ENCODE assay signal across 11 cellular contexts in the genomic region with DNA sequence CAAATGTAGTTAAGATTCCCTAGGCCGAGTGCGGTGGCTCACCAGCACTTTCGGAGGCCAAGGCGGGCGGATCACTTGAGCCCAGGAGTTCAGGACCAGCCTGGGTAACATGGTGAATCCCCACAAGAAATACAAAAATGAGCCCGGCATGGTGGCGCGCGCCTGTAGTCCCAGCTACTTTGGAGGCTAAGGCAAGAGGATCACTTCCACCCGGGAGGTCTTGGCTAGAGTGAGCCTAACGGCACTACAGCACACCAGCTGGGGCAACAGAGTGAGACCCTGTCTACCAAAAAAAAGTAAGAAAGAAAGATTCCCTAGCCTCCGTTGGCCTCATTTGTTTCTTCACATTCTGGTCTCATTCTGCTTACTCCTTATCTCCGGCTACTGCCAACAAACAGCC. TPM values are rescaled to one million over a fixed set of nuclear protein-coding genes. Genes with fewer than 3 reads are reported as not detected.
A peak's percentile ranks its signal among the peaks of the same experiment; 100 is the strongest.
DNase-seq lines count a peak whose midpoint lies in the region; ATAC-seq, FAIRE-seq and TF ChIP-seq lines count a peak whose summit lies in the region.
"Had no signal": no experiment of that assay in that cellular context is flagged by ENCODE, and none has a peak within 500 bp of the region (broad histone marks: within the 10 kb centered on the region; RNA-seq: fewer than 3 reads in every experiment).

No MANE protein-coding gene starts in this region.

- H4K91ac ChIP-seq in trophoblast cell (ENCODE audit: low read depth, low read length) = no peak overlapping the region

- WGBS in SK-N-SH (ENCODE audit: low lambda C conversion rate) = 93% methylated on average over 13 of the region's 13 CpGs
- WGBS in trophoblast cell (ENCODE audit: extremely low coverage, insufficient coverage, insufficient read length) = no CpG with 5 or more reads among the region's 13 CpGs

- H3K27ac ChIP-seq in SK-N-SH (ENCODE audit: low read depth in 2 of 2, low read length in 1 of 2) (no peak overlapping the region), PC-9 (no peak overlapping the region), endothelial cell of umbilical vein (ENCODE audit: insufficient read depth, low read depth, low read length) (peak overlapping the region; percentile 4), trophoblast cell (ENCODE audit: low read depth, low read length) (no peak overlapping the region)
- H3K27ac ChIP-seq: pancreas had no signal

- H3K79me1 ChIP-seq in trophoblast cell (ENCODE audit: low read length) = peaks cover 4% of the 10 kb centered on the region

- no peak overlapping the region for H3K23ac ChIP-seq in trophoblast cell (ENCODE audit: low read length)

- H2BK12ac ChIP-seq in trophoblast cell (ENCODE audit: low read length) = no peak overlapping the region

- H4K8ac ChIP-seq in trophoblast cell (ENCODE audit: low read depth, low read length) = no peak overlapping the region

- no peak for TF ChIP-seq POLR2A in endothelial cell of umbilical vein (IDR thresholded peaks at IDR 0.05; ENCODE audit: low read depth, low read length)

- peak overlapping the region; percentile 89 for H3K4me3 ChIP-seq in SK-N-SH (ENCODE audit: low read depth in 2 of 2, low read length in 1 of 2)
- H3K4me3 ChIP-seq in PC-9 = peak overlapping the region; percentile 98
- H3K4me3 ChIP-seq in endothelial cell of umbilical vein (replicated peaks in 1 of 3; ENCODE audit: insufficient read depth in 1 of 3, low read depth in 1 of 3, low read length in 3 of 3) = peak overlapping the region in 1 of 3 experiments; percentile 96
- H3K4me3 ChIP-seq in trophoblast cell (ENCODE audit: low read depth, low read length) = no peak overlapping the region

- H3K27me3 ChIP-seq in SK-N-SH (ENCODE audit: insufficient read depth) (no peaks in the 10 kb centered on the region), PC-9 (ENCODE audit: insufficient read depth, low read depth) (no peaks in the 10 kb centered on the region), endothelial cell of umbilical vein (ENCODE audit: control insufficient read depth in 2 of 2, insufficient read depth in 2 of 2, low read length in 2 of 2) (no peaks in the 10 kb centered on the region), trophoblast cell (ENCODE audit: insufficient read depth, low read length) (no peaks in the 10 kb centered on the region)
- H3K27me3 ChIP-seq: pancreas had no signal

- H3F3A ChIP-seq in SK-N-SH (replicated peaks; ENCODE audit: insufficient read depth) (peaks cover 18% of the 10 kb centered on the region), PC-9 (ENCODE audit: insufficient read depth, low read depth) (peaks cover 4% of the 10 kb centered on the region; the same call in 1 of the 2 replicates)

- H2BK120ac ChIP-seq in trophoblast cell (ENCODE audit: insufficient read depth, low read length, poor library complexity) = no peak overlapping the region

- H3K9ac ChIP-seq in SK-N-SH (peak overlapping the region; percentile 89; the same call in 1 of the 2 replicates), endothelial cell of umbilical vein (replicated peaks; ENCODE audit: extremely low read depth, insufficient read depth, low read length) (peak overlapping the region; percentile 89), trophoblast cell (ENCODE audit: low read length) (no peak overlapping the region)

- POLR2A ChIA-PET in SK-N-SH (lab: Yijun Ruan, JAX) = no interaction called here
- POLR2A ChIA-PET in PC-9 (lab: Charles Lee; ENCODE audit: unreplicated experiment) = interaction anchor here (0.6 to 0.7 kb wide), 2 partner anchors 17 to 493 kb away, joined by 3 read pairs; no protein-coding TSS in a partner anchor
- POLR2A ChIA-PET in endothelial cell of umbilical vein (lab: Charles Lee) = no interaction called here

- FAIRE-seq in endothelial cell of umbilical vein (lab: Jason Lieb, UNC) = no peak
- FAIRE-seq: pancreas had no signal

- H3K4me1 ChIP-seq in SK-N-SH (ENCODE audit: control insufficient read depth in 1 of 2, insufficient read depth in 2 of 2, low read depth in 1 of 2, low read length in 1 of 2) (peaks cover 7 to 14% of the 10 kb centered on the region in 2 experiments), PC-9 (replicated peaks; ENCODE audit: insufficient read depth) (peaks cover 23% of the 10 kb centered on the region), endothelial cell of umbilical vein (ENCODE audit: control insufficient read depth, extremely low read depth, insufficient read depth, low read length) (peaks cover 16% of the 10 kb centered on the region), trophoblast cell (ENCODE audit: control insufficient read depth in 1 of 2, insufficient read depth in 2 of 2, low read length in 2 of 2) (peaks cover 0 to 7% of the 10 kb centered on the region in 2 experiments)

- H3K79me2 ChIP-seq in SK-N-SH (ENCODE audit: insufficient read depth) (peaks cover 74% of the 10 kb centered on the region), PC-9 (ENCODE audit: low read depth) (peaks cover 56% of the 10 kb centered on the region), endothelial cell of umbilical vein (ENCODE audit: control insufficient read depth, insufficient read depth, low read length) (peaks cover 70% of the 10 kb centered on the region), trophoblast cell (ENCODE audit: control insufficient read depth, insufficient read depth, low read length, poor library complexity) (peaks cover 6% of the 10 kb centered on the region)

- H3K14ac ChIP-seq in trophoblast cell (ENCODE audit: low read length) = no peak overlapping the region

- H2AK5ac ChIP-seq in trophoblast cell (ENCODE audit: low read length) = no peak overlapping the region

- no peak overlapping the region for H2BK5ac ChIP-seq in trophoblast cell (ENCODE audit: low read depth, low read length, poor library complexity)

- dilution Hi-C loops in endothelial cell of umbilical vein (cut with MboI; ENCODE audit: extremely low pct_ligation_motif_present, low sequenced_read_pairs) = no loop called here

- CTCF ChIA-PET in SK-N-SH (lab: Yijun Ruan, JAX) (interaction anchor here (1.2 to 2.8 kb wide), 5 partner anchors 12 to 237 kb away, joined by 3 to 12 read pairs (median 6); no protein-coding TSS in a partner anchor), PC-9 (lab: Charles Lee) (interaction anchor here (0.5 to 0.7 kb wide), 2 partner anchors 12 to 27 kb away, joined by 3 to 19 read pairs; no protein-coding TSS in a partner anchor), endothelial cell of umbilical vein (lab: Charles Lee) (interaction anchor here (2.0 to 3.2 kb wide), 2 partner anchors 12 to 14 kb away, joined by 6 to 36 read pairs; no protein-coding TSS in a partner anchor)

- H4K12ac ChIP-seq in trophoblast cell (ENCODE audit: low read depth, low read length) = no peak overlapping the region

- DNase-seq in SK-N-SH (no peak), PC-9 (no peak), endothelial cell of umbilical vein (ENCODE audit: low read depth, low spot score) (no peak), trophoblast cell (no peak), SKM-1 treated with dmso at 0.1 percent for 144 hours (lab: John Stamatoyannopoulos, UW; ENCODE audit: unreplicated experiment) (no peak), GM19238 (ENCODE audit: insufficient read length, low spot score) (no peak)
- DNase-seq: NCI-H1694 treated with DMSO at 0.1 percent for 48 hours, pancreas had no signal

- intact Hi-C loops in PC-9 (cut with micrococcal nuclease; ENCODE audit: unreplicated experiment) (no loop called here), endothelial cell of umbilical vein (cut with micrococcal nuclease) (no loop called here)

- H4K20me1 ChIP-seq in SK-N-SH (ENCODE audit: insufficient read depth) (peaks cover 14% of the 10 kb centered on the region; the same call in 1 of the 2 replicates), PC-9 (ENCODE audit: insufficient read depth) (no peaks in the 10 kb centered on the region; the same call in 1 of the 2 replicates), endothelial cell of umbilical vein (replicated peaks; ENCODE audit: control insufficient read depth, extremely low read depth, insufficient read depth, low read length) (peaks cover 4% of the 10 kb centered on the region)

- no peak for ATAC-seq in SK-N-SH treated with all-trans-retinoic acid at 6 μM for 48 hours
- no peak for ATAC-seq in GM21576 (IDR thresholded peaks at IDR 0.05; ENCODE audit: unreplicated experiment)
- ATAC-seq: pancreas; stimulated activated memory B cell treated with anti-CD40 and anti-IgM and Interleukin-4, amounts not matched to agents 10 μg/mL and 1 μg/mL and 100 μg/mL, for 72 hours had no signal

- TF ChIP-seq RAD21 in SK-N-SH (IDR thresholded peaks at IDR 0.05; ENCODE audit: low read length) = no peak

- H3K36me3 ChIP-seq in SK-N-SH (replicated peaks in 1 of 2; ENCODE audit: control insufficient read depth in 1 of 2, insufficient read depth in 2 of 2, low read length in 1 of 2) (peaks cover 30 to 48% of the 10 kb centered on the region in 2 experiments), PC-9 (ENCODE audit: low read depth) (peaks cover 38% of the 10 kb centered on the region), endothelial cell of umbilical vein (ENCODE audit: control insufficient read depth in 2 of 2, extremely low read depth in 1 of 2, insufficient read depth in 2 of 2, low read length in 2 of 2) (peaks cover 5 to 14% of the 10 kb centered on the region in 2 experiments), trophoblast cell (ENCODE audit: control insufficient read depth in 1 of 2, insufficient read depth in 2 of 2, low read length in 2 of 2) (peaks cover 8 to 14% of the 10 kb centered on the region in 2 experiments)
- H3K36me3 ChIP-seq: pancreas had no signal

- BruUV-seq in PC-9 (replicated peaks; lab: Mats Ljungman, UMichigan) (TSS peak; percentile 43), endothelial cell of umbilical vein (replicated peaks; lab: Mats Ljungman, UMichigan) (no TSS peak)

- H3K9me3 ChIP-seq in SK-N-SH = no peaks in the 10 kb centered on the region
- H3K9me3 ChIP-seq in PC-9 (ENCODE audit: insufficient read depth, low read depth) = no peaks in the 10 kb centered on the region
- H3K9me3 ChIP-seq in endothelial cell of umbilical vein (replicated peaks; ENCODE audit: control insufficient read depth, insufficient read depth, low read length) = no peaks in the 10 kb centered on the region
- no peaks in the 10 kb centered on the region for H3K9me3 ChIP-seq in trophoblast cell (ENCODE audit: insufficient read depth, low read depth, low read length)
- H3K9me3 ChIP-seq: pancreas had no signal

- H3K9me2 ChIP-seq in SK-N-SH = no peaks in the 10 kb centered on the region
- H3K9me2 ChIP-seq in PC-9 (ENCODE audit: insufficient read depth) = no peaks in the 10 kb centered on the region

- H3K4ac ChIP-seq in trophoblast cell (ENCODE audit: low read depth, low read length) = peak overlapping the region; percentile 51

- H3K4me2 ChIP-seq in SK-N-SH = peak overlapping the region; percentile 89
- H3K4me2 ChIP-seq in PC-9 = peak overlapping the region; percentile 96
- H3K4me2 ChIP-seq in endothelial cell of umbilical vein (ENCODE audit: insufficient read depth, low read length) = peak overlapping the region; percentile 79
- peak overlapping the region; percentile 11 for H3K4me2 ChIP-seq in trophoblast cell (ENCODE audit: low read length)

- H3K9me1 ChIP-seq in endothelial cell of umbilical vein (replicated peaks; ENCODE audit: control insufficient read depth, extremely low read depth, insufficient read depth, low read length) = no peaks in the 10 kb centered on the region

- no peak for TF ChIP-seq EP300 in SK-N-SH (IDR thresholded peaks at IDR 0.05; ENCODE audit: borderline replicate concordance in 1 of 2, low read depth in 1 of 2, low read length in 1 of 2)

- TF ChIP-seq CTCF in SK-N-SH (IDR thresholded peaks at IDR 0.05) = no peak
- TF ChIP-seq CTCF in PC-9 (conservative IDR thresholded peaks at IDR 0.05) = no peak
- TF ChIP-seq CTCF in endothelial cell of umbilical vein (IDR thresholded peaks at IDR 0.05; ENCODE audit: extremely low read depth in 1 of 2, insufficient read depth in 1 of 2, low read depth in 1 of 2, low read length in 2 of 2) = no peak

- H3K18ac ChIP-seq in trophoblast cell (ENCODE audit: low read length) = no peak overlapping the region

- H2AFZ ChIP-seq in SK-N-SH (ENCODE audit: low read depth) (no peak overlapping the region), PC-9 (no peak overlapping the region; the same call in 1 of the 2 replicates), endothelial cell of umbilical vein (ENCODE audit: low read depth, low read length) (no peak overlapping the region), trophoblast cell (ENCODE audit: insufficient read depth, low read length, poor library complexity) (no peak overlapping the region)

RNA-seq across cellular contexts. Expression of a gene that starts 1.2 kb away (rescaled TPM):
- polyA plus RNA-seq in SK-N-SH (2012; rRNA removed) = 1.4 and 1.8 TPM in 2 replicates
- 2.5 and 4.6 TPM in 2 replicates for polyA plus RNA-seq in SK-N-SH (2012; cell fraction: cytosol; rRNA removed)
- 0.85 and 1.9 TPM in 2 replicates for polyA plus RNA-seq in SK-N-SH (2012; cell fraction: nucleus; rRNA removed)
- 12.4 and 14.8 TPM in 2 replicates for total RNA-seq in PC-9 (2021)
- total RNA-seq in endothelial cell of umbilical vein = 15.2 and 15.5 TPM in 2 replicates
- polyA plus RNA-seq in endothelial cell of umbilical vein = 0.24 and 0.72 TPM in 2 replicates
- 2.2 and 2.3 TPM in 2 replicates for polyA plus RNA-seq in endothelial cell of umbilical vein (2011; cell fraction: cytosol; rRNA removed)
- 2.7 and 4.8 TPM in 2 replicates for polyA plus RNA-seq in endothelial cell of umbilical vein (2011; cell fraction: nucleus; rRNA removed)
- 18.8 and 21.9 TPM in 2 replicates for polyA plus RNA-seq in endothelial cell of umbilical vein (2012)
- polyA minus RNA-seq in endothelial cell of umbilical vein = 0.63 and 0.74 TPM in 2 replicates
- 3.8 TPM for polyA minus RNA-seq in endothelial cell of umbilical vein (2011; cell fraction: cytosol; rRNA and poly(A)+ RNA removed)
- polyA minus RNA-seq in endothelial cell of umbilical vein (2011; cell fraction: nucleus; rRNA and poly(A)+ RNA removed) = 4.6 and 4.9 TPM in 2 replicates
- 14.4 and 14.5 TPM in 2 replicates for polyA plus RNA-seq in trophoblast cell (2013)

RNA-seq across cellular contexts. Expression of a gene that starts 1.3 kb away (rescaled TPM):
- polyA plus RNA-seq in SK-N-SH (2012; rRNA removed) (8.0 TPM in 2 replicates), endothelial cell of umbilical vein (6.1 and 9.8 TPM in 2 replicates)
- 10.9 and 16.5 TPM in 2 replicates for polyA plus RNA-seq in SK-N-SH (2012; cell fraction: cytosol; rRNA removed)
- 10.7 and 24.7 TPM in 2 replicates for polyA plus RNA-seq in SK-N-SH (2012; cell fraction: nucleus; rRNA removed)
- total RNA-seq in PC-9 (2021) (22.3 and 24.0 TPM in 2 replicates), endothelial cell of umbilical vein (26.4 and 28.4 TPM in 2 replicates)
- polyA plus RNA-seq in endothelial cell of umbilical vein (2011; cell fraction: cytosol; rRNA removed) = 11.6 and 12.0 TPM in 2 replicates
- 25.3 and 32.6 TPM in 2 replicates for polyA plus RNA-seq in endothelial cell of umbilical vein (2011; cell fraction: nucleus; rRNA removed)
- polyA plus RNA-seq in endothelial cell of umbilical vein (2012) = 22.1 and 28.1 TPM in 2 replicates
- polyA minus RNA-seq in endothelial cell of umbilical vein = 10.3 and 10.9 TPM in 2 replicates
- 5.0 TPM for polyA minus RNA-seq in endothelial cell of umbilical vein (2011; cell fraction: cytosol; rRNA and poly(A)+ RNA removed)
- polyA minus RNA-seq in endothelial cell of umbilical vein (2011; cell fraction: nucleus; rRNA and poly(A)+ RNA removed) = 18.4 and 23.2 TPM in 2 replicates
- 10.8 and 12.2 TPM in 2 replicates for polyA plus RNA-seq in trophoblast cell (2013)

Comparison
In these comparisons a context has a peak if more than half of its experiments do, and no peak if none do; other contexts are left out.
1. H3K4me2 ChIP-seq: peak in every context shown above with its lines; median percentile 96 in PC-9; 89 in SK-N-SH; 79 in endothelial cell of umbilical vein; 11 in trophoblast cell.